2 cellular contexts compared by ENCODE assay signal in genomic region chr3:39448506-39449233, GRCh38.
TF ChIP-seq lines count a peak whose summit lies in the region.

No MANE protein-coding gene starts in this region.

TF ChIP-seq in GM23338, 12 proteins besides CTCF, POLR2A, EP300 and RAD21 (continued from another document):
- TF ChIP-seq ZNF462 (CRISPR knock-in tag; IDR thresholded peaks at IDR 0.05) (no peak), NANOG (IDR thresholded peaks at IDR 0.05; ENCODE audit: borderline replicate concordance) (no peak), CREB1 (CRISPR knock-in tag; IDR thresholded peaks at IDR 0.05; ENCODE audit: low read depth) (no peak), EZH2 (IDR thresholded peaks at IDR 0.05; ENCODE audit: low read depth, unreplicated experiment) (no peak), ZNF331 (CRISPR knock-in tag; IDR thresholded peaks at IDR 0.05; ENCODE audit: low read depth) (no peak), EZH2phosphoT487 (IDR thresholded peaks at IDR 0.05; ENCODE audit: unreplicated experiment) (no peak), REST (IDR thresholded peaks at IDR 0.05; ENCODE audit: unreplicated experiment) (no peak), ETS1 (IDR thresholded peaks at IDR 0.05) (no peak), STAT1 (IDR thresholded peaks at IDR 0.05; ENCODE audit: unreplicated experiment) (no peak)

TF ChIP-seq in SK-N-SH, 30 proteins besides CTCF, POLR2A, EP300 and RAD21 (continued from another document):
- TF ChIP-seq FOSL2 (IDR thresholded peaks at IDR 0.05; ENCODE audit: borderline replicate concordance, low read depth): no peak
- no peak for TF ChIP-seq TCF12 (IDR thresholded peaks at IDR 0.05)
- TF ChIP-seq MXI1 (IDR thresholded peaks at IDR 0.05; ENCODE audit: low read depth, low read length): no peak
- TF ChIP-seq POLR2AphosphoS5 (IDR thresholded peaks at IDR 0.05; ENCODE audit: low read depth, low read length): no peak
- no peak for TF ChIP-seq MEF2A (IDR thresholded peaks at IDR 0.05; ENCODE audit: borderline replicate concordance, low read depth)
- TF ChIP-seq ELF1 (IDR thresholded peaks at IDR 0.05): no peak
- TF ChIP-seq TAF1 (IDR thresholded peaks at IDR 0.05; ENCODE audit: borderline replicate concordance, low read depth, low read length): no peak
- no peak for TF ChIP-seq CHD2 (IDR thresholded peaks at IDR 0.05; ENCODE audit: low read length, partially characterized antibody)
- TF ChIP-seq PBX3 (IDR thresholded peaks at IDR 0.05): no peak
- TF ChIP-seq ZBTB33 (IDR thresholded peaks at IDR 0.05; ENCODE audit: borderline replicate concordance, low read depth): no peak
- no peak for TF ChIP-seq NRF1 (IDR thresholded peaks at IDR 0.05; ENCODE audit: low read depth, low read length)
- no peak for TF ChIP-seq EZH2phosphoT487 (IDR thresholded peaks at IDR 0.05; ENCODE audit: borderline replicate concordance, low read depth)
- TF ChIP-seq USF1 (IDR thresholded peaks at IDR 0.05; ENCODE audit: borderline replicate concordance, low read depth): no peak
- no peak for TF ChIP-seq SIN3A (IDR thresholded peaks at IDR 0.05; ENCODE audit: borderline replicate concordance, low read depth, low read length)
- no peak for TF ChIP-seq REST (IDR thresholded peaks at IDR 0.05; ENCODE audit: low read depth, low read length)
